Comparison of ENCODE assay signal across 8 cellular contexts in the genomic region with DNA sequence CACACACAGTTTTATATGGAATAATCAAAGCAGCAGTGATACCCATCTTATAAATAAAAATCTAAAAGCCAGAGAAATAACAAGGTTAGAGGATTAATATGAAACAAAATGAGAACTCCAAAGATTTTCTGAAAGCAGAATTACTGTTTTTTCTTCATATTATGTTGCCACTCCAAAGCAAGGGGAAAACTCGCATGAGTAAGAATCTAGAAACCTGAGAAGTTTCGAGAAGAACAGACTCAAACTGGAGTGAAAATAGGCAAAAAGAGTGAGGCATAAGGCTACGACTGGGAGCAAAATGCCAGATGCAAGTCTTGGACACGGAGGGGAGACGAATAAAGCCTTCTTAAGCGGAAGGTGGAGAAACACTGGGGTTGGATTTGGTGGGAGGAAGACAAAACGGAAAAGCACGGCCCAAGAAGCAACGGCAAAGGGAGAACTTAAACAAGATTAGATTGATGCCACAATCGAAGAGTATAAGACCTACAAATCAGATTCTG. TPM values are rescaled to one million over a fixed set of nuclear protein-coding genes. Genes with fewer than 3 reads are reported as not detected.
DNase-seq lines count a peak whose midpoint lies in the region; ATAC-seq, FAIRE-seq and TF ChIP-seq lines count a peak whose summit lies in the region.

No MANE protein-coding gene starts in this region.

- POLR2A ChIA-PET in activated CD4-positive, alpha-beta memory T cell treated with anti-CD3 and anti-CD28 coated beads, Interleukin-2, amount 10 ng/mL, durations not matched to agents 7 days and 5 days (lab: Charles Lee) = interaction anchor here (0.6 to 4.4 kb wide), 24 partner anchors 12 to 693 kb away, joined by 3 to 49 read pairs (median 5); partner anchors contain the start of genes CALU and TSPAN33

- peak overlapping the region; percentile 98 for H3K27ac Mint-ChIP-seq in activated CD4-positive, alpha-beta memory T cell treated with anti-CD3 and anti-CD28 coated beads, Interleukin-2, amount 10 ng/mL, durations not matched to agents 7 days and 5 days

- H3K9me2 ChIP-seq in hepatocyte (replicated peaks; ENCODE audit: insufficient read depth) = no peaks in the 10 kb centered on the region

- peak overlapping the region; percentile 96 for H3K4me3 Mint-ChIP-seq in activated CD4-positive, alpha-beta memory T cell treated with anti-CD3 and anti-CD28 coated beads, Interleukin-2, amount 10 ng/mL, durations not matched to agents 7 days and 5 days

- WGBS in hepatocyte (ENCODE audit: low lambda C conversion rate, missing lambda C conversion rate) = 3% methylated on average over 10 of the region's 10 CpGs
- WGBS in small intestine, 3 donors = 0 to 1% (median 1%) methylated on average over 10 of the region's 10 CpGs

- peak overlapping the region; percentile 97 for H3K4me3 ChIP-seq in H7 (ENCODE audit: insufficient read depth, low read depth, low read length)
- H3K4me3 ChIP-seq in hepatocyte = peak overlapping the region; percentile 53
- H3K4me3 ChIP-seq in small intestine (ENCODE audit: low read depth in 1 of 2, low read length in 2 of 2) = peak overlapping the region; percentile 73 to 87

- peak overlapping the region; percentile 99 for H3K27ac ChIP-seq in hepatocyte
- peak overlapping the region; percentile 91 to 92 for H3K27ac ChIP-seq in small intestine (ENCODE audit: low read depth in 1 of 2, low read length in 1 of 2)

- peak overlapping the region; percentile 88 for H3K4me2 ChIP-seq in hepatocyte

- H3K36me3 ChIP-seq in H7 (replicated peaks; ENCODE audit: control insufficient read depth, insufficient read depth, low read length) = peaks cover 3% of the 10 kb centered on the region
- no peaks in the 10 kb centered on the region for H3K36me3 ChIP-seq in hepatocyte (replicated peaks; ENCODE audit: insufficient read depth, low read depth)
- peaks cover 2% of the 10 kb centered on the region in 2 donors for H3K36me3 ChIP-seq in small intestine (ENCODE audit: control insufficient read depth in 2 of 2, insufficient read depth in 2 of 2, low read length in 2 of 2)

- peaks cover 19% of the 10 kb centered on the region for H4K20me1 ChIP-seq in hepatocyte (ENCODE audit: insufficient read depth, poor library complexity, severe bottlenecking)

- CTCF ChIA-PET in activated CD4-positive, alpha-beta memory T cell treated with anti-CD3 and anti-CD28 coated beads, Interleukin-2, amount 10 ng/mL, durations not matched to agents 7 days and 5 days (lab: Charles Lee) = interaction anchor here (0.7 to 2.5 kb wide), 6 partner anchors 13 to 592 kb away, joined by 3 to 22 read pairs (median 4); partner anchors contain the start of gene ATP6V1F

- H3K79me2 ChIP-seq in hepatocyte = peaks cover 52% of the 10 kb centered on the region

- FAIRE-seq in small intestine (lab: Jason Lieb, UNC) = no peak

- peaks cover 47% of the 10 kb centered on the region for H3K4me1 Mint-ChIP-seq in activated CD4-positive, alpha-beta memory T cell treated with anti-CD3 and anti-CD28 coated beads, Interleukin-2, amount 10 ng/mL, durations not matched to agents 7 days and 5 days

- H2AFZ ChIP-seq in hepatocyte = peak overlapping the region; percentile 78

- H3K36me3 Mint-ChIP-seq in activated CD4-positive, alpha-beta memory T cell treated with anti-CD3 and anti-CD28 coated beads, Interleukin-2, amount 10 ng/mL, durations not matched to agents 7 days and 5 days (ENCODE audit: low read depth) = peaks cover 36% of the 10 kb centered on the region

- in situ Hi-C loops in ACHN (cut with HindIII; ENCODE audit: low pct_ligation_motif_present, low pct_unique_long_range_greater_than_20kb, low sequenced_read_pairs) = no loop called here

- TF ChIP-seq CTCF in hepatocyte (IDR thresholded peaks at IDR 0.05; ENCODE audit: poor library complexity) = no peak

- no peaks in the 10 kb centered on the region for H3K27me3 Mint-ChIP-seq in activated CD4-positive, alpha-beta memory T cell treated with anti-CD3 and anti-CD28 coated beads, Interleukin-2, amount 10 ng/mL, durations not matched to agents 7 days and 5 days

- no peak for ATAC-seq in HG02973 (IDR thresholded peaks at IDR 0.05; ENCODE audit: unreplicated experiment)
- ATAC-seq in GM21619 (IDR thresholded peaks at IDR 0.05; ENCODE audit: unreplicated experiment) = no peak
- no peak for ATAC-seq in GM21423 (IDR thresholded peaks at IDR 0.05; ENCODE audit: unreplicated experiment)

- peak; percentile 52 for DNase-seq in ACHN
- no peak for DNase-seq in H7
- DNase-seq in activated CD4-positive, alpha-beta memory T cell treated with anti-CD3 and anti-CD28 coated beads, Interleukin-2, amount 10 ng/mL, durations not matched to agents 7 days and 5 days = no peak
- DNase-seq in hepatocyte (ENCODE audit: low spot score) = peak; percentile 42
- DNase-seq in small intestine = no peak

- H3K4me1 ChIP-seq in hepatocyte (ENCODE audit: insufficient read depth) (peaks cover 18% of the 10 kb centered on the region), small intestine (ENCODE audit: control insufficient read depth in 2 of 2, insufficient read depth in 1 of 2, low read depth in 1 of 2, low read length in 1 of 2) (peaks cover 2 to 5% of the 10 kb centered on the region in 2 donors)

- H3K9me3 Mint-ChIP-seq in activated CD4-positive, alpha-beta memory T cell treated with anti-CD3 and anti-CD28 coated beads, Interleukin-2, amount 10 ng/mL, durations not matched to agents 7 days and 5 days = no peaks in the 10 kb centered on the region

- H3K9me3 ChIP-seq in hepatocyte (ENCODE audit: low read depth) (no peaks in the 10 kb centered on the region), small intestine (ENCODE audit: control insufficient read depth, low read depth) (no peaks in the 10 kb centered on the region)

- H3K27me3 ChIP-seq in H7 (ENCODE audit: control insufficient read depth, insufficient read depth, low read length) (no peaks in the 10 kb centered on the region), hepatocyte (no peaks in the 10 kb centered on the region), small intestine (ENCODE audit: control insufficient read depth in 2 of 2, insufficient read depth in 2 of 2, low read length in 2 of 2) (no peaks in the 10 kb centered on the region)

RNA-seq across cellular contexts. Expression of gene TNPO3, which starts 0.9 kb away (rescaled TPM):
- total RNA-seq in H7 (2014; rRNA removed; shearing (Covaris generic)) = 98.0 and 108 TPM in 2 replicates
- 10 to 100 TPM; 42.7 to 44.4 TPM for total RNA-seq in activated CD4-positive, alpha-beta memory T cell treated with anti-CD3 and anti-CD28 coated beads, Interleukin-2, amount 10 ng/mL, durations not matched to agents 7 days and 5 days
- total RNA-seq in hepatocyte = 32.2 and 35.4 TPM in 2 replicates
- polyA plus RNA-seq in hepatocyte (19.9 and 20.3 TPM in 2 replicates), small intestine (10 to 100 TPM; 14.1 to 18.9 (median 15.4) TPM)

Comparison
In these comparisons a context has a peak if more than half of its experiments do, and no peak if none do; other contexts are left out.
1. DNase-seq: peak in ACHN (single experiment) and hepatocyte (single experiment); none in H7 (single experiment), activated CD4-positive, alpha-beta memory T cell treated with anti-CD3 and anti-CD28 coated beads, Interleukin-2, amount 10 ng/mL, durations not matched to agents 7 days and 5 days (single experiment) and small intestine (single experiment).
2. Peak in every context shown above with its lines, with median percentiles within 50 percentile points of each other: H3K4me3 ChIP-seq.